In genomic region chr3:55897573-55898224, GRCh38 we compare ENCODE assay signal across 9 cellular contexts.
A peak's percentile ranks its signal among the peaks of the same experiment; 100 is the strongest.
DNase-seq lines count a peak whose midpoint lies in the region; ATAC-seq and TF ChIP-seq lines count a peak whose summit lies in the region.
"Had no signal": no experiment of that assay in that cellular context is flagged by ENCODE, and none has a peak within 500 bp of the region (broad histone marks: within the 10 kb centered on the region; RNA-seq: fewer than 3 reads in every experiment).

No MANE protein-coding gene starts in this region.

- intact Hi-C loops in colonic mucosa (cut with DNase I), result loop anchor here (5.0 to 10.0 kb wide), 2 partner anchors 415 to 1043 kb away; no protein-coding TSS in a partner anchor

- H3K9ac ChIP-seq in colonic mucosa (ENCODE audit: low read depth in 2 of 2, low read length in 2 of 2), result no peak overlapping the region
- H3K9ac ChIP-seq in parathyroid adenoma, result no peak overlapping the region

- H3K36me3 ChIP-seq in GM06990 (ENCODE audit: control insufficient read depth, insufficient read depth, low read length) (no peaks in the 10 kb centered on the region), colonic mucosa (no peaks in the 10 kb centered on the region), parathyroid adenoma (ENCODE audit: control insufficient read depth, insufficient read depth, low read length) (no peaks in the 10 kb centered on the region)

- no peaks in the 10 kb centered on the region for H3K4me1 Mint-ChIP-seq in stimulated activated memory B cell treated with anti-CD40 and anti-IgM and Interleukin-4, amounts not matched to agents 10 μg/mL and 1 μg/mL and 100 μg/mL, for 72 hours
- H3K4me1 Mint-ChIP-seq in HFFc6 (ENCODE audit: low read depth), result peaks cover 10% of the 10 kb centered on the region; the same call in 1 of the 2 replicates
- H3K4me1 Mint-ChIP-seq: immature natural killer cell had no signal

- no peak overlapping the region for H3K27ac ChIP-seq in colonic mucosa
- H3K27ac ChIP-seq in parathyroid adenoma, result no peak overlapping the region

- peaks cover 5% of the 10 kb centered on the region for H3K9me3 Mint-ChIP-seq in stimulated activated memory B cell treated with anti-CD40 and anti-IgM and Interleukin-4, amounts not matched to agents 10 μg/mL and 1 μg/mL and 100 μg/mL, for 72 hours
- H3K9me3 Mint-ChIP-seq in HFFc6, result no peaks in the 10 kb centered on the region; the same call in 1 of the 2 replicates

- DNase-seq in GM06990 (ENCODE audit: extremely low read depth, insufficient read length), result no peak
- DNase-seq in NCI-H2227 treated with DMSO at 0.1 percent for 48 hours (lab: John Stamatoyannopoulos, UW), result peak; percentile 39
- peak; percentile 19 for DNase-seq in colonic mucosa
- no peak for DNase-seq in AG08395 (ENCODE audit: low spot score)
- no peak for DNase-seq in HFFc6
- DNase-seq: immature natural killer cell, T1000 had no signal

- no peak overlapping the region for H3K4me3 Mint-ChIP-seq in stimulated activated memory B cell treated with anti-CD40 and anti-IgM and Interleukin-4, amounts not matched to agents 10 μg/mL and 1 μg/mL and 100 μg/mL, for 72 hours
- no peak overlapping the region for H3K4me3 Mint-ChIP-seq in HFFc6
- H3K4me3 Mint-ChIP-seq: immature natural killer cell had no signal

- H3K4me2 ChIP-seq in parathyroid adenoma (ENCODE audit: low read length), result no peak overlapping the region

- TF ChIP-seq CTCF in GM06990 (IDR thresholded peaks at IDR 0.05; ENCODE audit: insufficient read depth, low read length, poor library complexity, severe bottlenecking) (peak; percentile 4), colonic mucosa (IDR thresholded peaks at IDR 0.05) (peak; percentile 19), parathyroid adenoma (IDR thresholded peaks at IDR 0.05) (peak; percentile 12), HFFc6 (IDR thresholded peaks at IDR 0.05) (no peak)

- no peaks in the 10 kb centered on the region for H3K4me1 ChIP-seq in colonic mucosa
- H3K4me1 ChIP-seq in parathyroid adenoma, result no peaks in the 10 kb centered on the region

- H3K27me3 ChIP-seq in GM06990 (replicated peaks; ENCODE audit: control insufficient read depth, insufficient read depth, low read length), result no peaks in the 10 kb centered on the region
- H3K27me3 ChIP-seq in colonic mucosa, result no peaks in the 10 kb centered on the region
- no peaks in the 10 kb centered on the region for H3K27me3 ChIP-seq in parathyroid adenoma (ENCODE audit: control insufficient read depth, insufficient read depth, low read length)

- H3K27me3 Mint-ChIP-seq in stimulated activated memory B cell treated with anti-CD40 and anti-IgM and Interleukin-4, amounts not matched to agents 10 μg/mL and 1 μg/mL and 100 μg/mL, for 72 hours, result no peaks in the 10 kb centered on the region
- no peaks in the 10 kb centered on the region for H3K27me3 Mint-ChIP-seq in HFFc6 (ENCODE audit: insufficient read depth)

- no peak overlapping the region for H3K4me3 ChIP-seq in GM06990 (replicated peaks; ENCODE audit: low read depth, low read length)
- no peak overlapping the region for H3K4me3 ChIP-seq in colonic mucosa
- no peak overlapping the region for H3K4me3 ChIP-seq in parathyroid adenoma (ENCODE audit: low read depth, low read length)

- H3K9me3 ChIP-seq in colonic mucosa (no peaks in the 10 kb centered on the region), parathyroid adenoma (ENCODE audit: control insufficient read depth, low read length) (no peaks in the 10 kb centered on the region)

- H2AFZ ChIP-seq in parathyroid adenoma, result no peak overlapping the region

- no peaks in the 10 kb centered on the region for H3K36me3 Mint-ChIP-seq in stimulated activated memory B cell treated with anti-CD40 and anti-IgM and Interleukin-4, amounts not matched to agents 10 μg/mL and 1 μg/mL and 100 μg/mL, for 72 hours
- H3K36me3 Mint-ChIP-seq in HFFc6 (ENCODE audit: low read depth), result no peaks in the 10 kb centered on the region
- H3K36me3 Mint-ChIP-seq: immature natural killer cell had no signal

- ATAC-seq in stimulated activated memory B cell treated with anti-CD40 and anti-IgM and Interleukin-4, amounts not matched to agents 10 μg/mL and 1 μg/mL and 100 μg/mL, for 72 hours, result no peak

- H3K27ac Mint-ChIP-seq in stimulated activated memory B cell treated with anti-CD40 and anti-IgM and Interleukin-4, amounts not matched to agents 10 μg/mL and 1 μg/mL and 100 μg/mL, for 72 hours, result no peak overlapping the region
- H3K27ac Mint-ChIP-seq in HFFc6, result no peak overlapping the region
- H3K27ac Mint-ChIP-seq: immature natural killer cell had no signal

- H3K79me2 ChIP-seq in parathyroid adenoma, result no peaks in the 10 kb centered on the region

Comparison
In these comparisons a context has a peak if more than half of its experiments do, and no peak if none do; other contexts are left out.
1. DNase-seq: peak in NCI-H2227 treated with DMSO at 0.1 percent for 48 hours (single experiment) and colonic mucosa (single experiment); none in GM06990 (single experiment), AG08395 (single experiment) and HFFc6 (single experiment).